ENCODE assay signal across 8 cellular contexts in the genomic region with DNA sequence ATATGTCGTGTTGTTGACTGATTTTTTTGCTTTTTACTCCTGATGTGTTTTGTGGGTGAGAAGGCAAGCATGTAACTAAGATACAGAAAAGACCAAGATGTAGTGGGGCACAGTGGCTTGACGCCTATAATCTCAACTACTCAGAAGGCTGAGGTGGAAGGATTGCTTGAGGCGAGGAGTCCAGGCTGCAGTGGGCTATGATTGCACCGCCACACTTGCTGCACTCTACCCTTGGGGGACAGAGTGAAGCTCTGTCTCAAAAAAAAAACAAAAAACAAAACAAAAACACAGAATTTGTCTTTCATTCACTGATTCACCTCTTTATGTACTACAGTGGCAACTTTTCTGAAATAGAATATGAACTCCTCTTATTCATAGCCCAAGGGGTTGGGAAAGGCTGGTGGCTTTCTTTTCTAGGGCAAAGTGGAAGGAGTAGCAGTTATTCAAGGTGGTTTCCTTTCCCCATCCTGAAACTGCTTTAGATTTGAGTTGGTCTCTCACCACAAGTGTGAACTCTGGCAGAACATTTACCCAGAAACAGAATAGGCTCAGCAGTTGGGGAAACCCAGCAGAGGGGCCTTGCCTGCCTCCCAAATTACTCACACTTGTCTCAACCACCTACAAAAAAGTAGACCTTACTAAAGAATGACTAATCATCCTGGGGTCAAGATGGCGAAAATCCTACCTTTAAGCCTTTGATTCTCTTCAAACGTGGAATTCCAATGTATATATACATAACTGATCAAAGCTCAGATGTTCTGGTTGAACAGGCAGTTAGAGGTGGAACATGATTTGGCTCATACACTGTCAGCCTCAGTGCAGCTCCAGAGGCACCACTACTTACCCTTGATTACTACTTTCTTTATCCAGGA. TPM values are rescaled to one million over a fixed set of nuclear protein-coding genes. Genes with fewer than 3 reads are reported as not detected.
A peak's percentile ranks its signal among the peaks of the same experiment; 100 is the strongest.
DNase-seq lines count a peak whose midpoint lies in the region; ATAC-seq and TF ChIP-seq lines count a peak whose summit lies in the region.

No MANE protein-coding gene starts in this region.

- no peak overlapping the region for H3K4me3 ChIP-seq in fibroblast of mammary gland (ENCODE audit: control insufficient read depth, low read depth, low read length)

- ATAC-seq in GM18520 (IDR thresholded peaks at IDR 0.05; ENCODE audit: unreplicated experiment) (peak; percentile 80), HG02938 (IDR thresholded peaks at IDR 0.05; ENCODE audit: unreplicated experiment) (peak; percentile 75), Right ventricle myocardium superior (ENCODE audit: poor library complexity) (no peak)

- no peak for TF ChIP-seq CTCF in fibroblast of mammary gland (conservative IDR thresholded peaks at IDR 0.05; ENCODE audit: control insufficient read depth, insufficient read depth, low read depth, low read length)

- DNase-seq in T-helper 9 cell: peak; percentile 14
- DNase-seq in fibroblast of mammary gland (ENCODE audit: low read depth): peak; percentile 64
- DNase-seq in Right ventricle myocardium superior: no peak
- DNase-seq in NAMALWA (ENCODE audit: low spot score): no peak
- no peak for DNase-seq in HuH-7 (ENCODE audit: low spot score)
- DNase-seq in HuH-7.5 (ENCODE audit: low spot score): no peak

- intact Hi-C loops in Right ventricle myocardium superior (cut with DNase I): no loop called here

RNA-seq across cellular contexts. Expression of gene TANK, which starts 6.5 kb away (rescaled TPM):
- 25.7 TPM for total RNA-seq in Right ventricle myocardium superior

Comparison
In these comparisons a context has a peak if more than half of its experiments do, and no peak if none do; other contexts are left out.
1. DNase-seq: peak in T-helper 9 cell (single experiment) and fibroblast of mammary gland (single experiment); none in Right ventricle myocardium superior (single experiment), NAMALWA (single experiment), HuH-7 (single experiment) and HuH-7.5 (single experiment).